In genomic region chr15:100885116-100885515, GRCh38 we compare ENCODE assay signal across 34 cellular contexts. TPM values are rescaled to one million over a fixed set of nuclear protein-coding genes. Genes with fewer than 3 reads are reported as not detected.
"Had no signal": no experiment of that assay in that cellular context is flagged by ENCODE, and none has a peak within 500 bp of the region (broad histone marks: within the 10 kb centered on the region; RNA-seq: fewer than 3 reads in every experiment).

No MANE protein-coding gene starts in this region.

- H3K4me2 ChIP-seq: hepatocyte had no signal

- H3K4me3 ChIP-seq: ascending aorta, breast epithelium, cardiac muscle cell, colonic mucosa, dorsolateral prefrontal cortex, esophagus muscularis mucosa, gastrocnemius medialis, heart right ventricle, hepatocyte had no signal

- H2AFZ ChIP-seq: hepatocyte had no signal

- H3K36me3 ChIP-seq: ascending aorta, breast epithelium, cardiac muscle cell, colonic mucosa, esophagus muscularis mucosa, gastrocnemius medialis, WERI-Rb-1 had no signal

- DNase-seq: activated B cell treated with CpG ODN at 0.5 μM for 24 hours; activated CD4-positive, alpha-beta memory T cell treated with anti-CD3 and anti-CD28 coated beads, Interleukin-2, amount 10 ng/mL, durations not matched to agents 7 days and 5 days; activated CD4-positive, alpha-beta T cell treated with anti-CD3 and anti-CD28 coated beads, Interleukin-2, amount 10 ng/mL, durations not matched to agents 24 days and 14 days; activated CD4-positive, alpha-beta T cell treated with anti-CD3 and anti-CD28 coated beads, Interleukin-2, amount 50 U/mL, for 4 hours; activated CD8-positive, alpha-beta memory T cell treated with anti-CD3 and anti-CD28 coated beads, Interleukin-2, amount 50 U/mL, for 48 hours; activated gamma-delta T cell; activated naive CD4-positive, alpha-beta T cell; activated naive CD4-positive, alpha-beta T cell treated with anti-CD3 and anti-CD28 coated beads, Interleukin-2, amount 10 ng/mL, durations not matched to agents 7 days and 5 days; activated naive CD8-positive, alpha-beta T cell treated with anti-CD3 and anti-CD28 coated beads, Interleukin-2, amount 10 ng/mL, durations not matched to agents 7 days and 5 days; activated T-cell treated with anti-CD3 and anti-CD28 coated beads for 4 hours; activated T-cell treated with anti-CD3 and anti-CD28 coated beads, Interleukin-2, amount 50 U/mL, for 24 hours; activated T-cell treated with anti-CD3 and anti-CD28 coated beads, Interleukin-2, amount 50 U/mL, for 72 hours; central memory CD4-positive, alpha-beta T cell; cerebellar nuclear complex; colonic mucosa; dorsolateral prefrontal cortex; effector memory CD4-positive, alpha-beta T cell; endodermal cell; erythroblast; foreskin keratinocyte; gastrocnemius medialis; glutamatergic neuron; heart right ventricle; T-helper 2 cell; WERI-Rb-1 had no signal

- H3K79me2 ChIP-seq: hepatocyte had no signal

- H3K36me3 Mint-ChIP-seq: activated naive CD4-positive, alpha-beta T cell treated with anti-CD3 and anti-CD28 coated beads, Interleukin-2, amount 10 ng/mL, durations not matched to agents 7 days and 5 days; activated naive CD8-positive, alpha-beta T cell treated with anti-CD3 and anti-CD28 coated beads, Interleukin-2, amount 10 ng/mL, durations not matched to agents 7 days and 5 days; brain had no signal

- H3K4me3 Mint-ChIP-seq: activated B cell treated with CpG ODN at 0.5 μM for 24 hours; activated CD4-positive, alpha-beta memory T cell treated with anti-CD3 and anti-CD28 coated beads, Interleukin-2, amount 10 ng/mL, durations not matched to agents 7 days and 5 days; activated CD4-positive, alpha-beta T cell treated with anti-CD3 and anti-CD28 coated beads, Interleukin-2, amount 10 ng/mL, durations not matched to agents 24 days and 14 days; activated naive CD4-positive, alpha-beta T cell treated with anti-CD3 and anti-CD28 coated beads, Interleukin-2, amount 10 ng/mL, durations not matched to agents 7 days and 5 days; activated naive CD8-positive, alpha-beta T cell treated with anti-CD3 and anti-CD28 coated beads, Interleukin-2, amount 10 ng/mL, durations not matched to agents 7 days and 5 days; activated T-cell treated with anti-CD3 and anti-CD28 coated beads, Interleukin-2, amount 50 U/mL, for 24 hours; activated T-cell treated with anti-CD3 and anti-CD28 coated beads, Interleukin-2, amount 50 U/mL, for 72 hours; brain; endodermal cell had no signal

- H3K9me3 ChIP-seq: ascending aorta, breast epithelium, colonic mucosa, esophagus muscularis mucosa, gastrocnemius medialis, heart right ventricle had no signal

- H3K27ac Mint-ChIP-seq: activated B cell treated with CpG ODN at 0.5 μM for 24 hours; activated CD4-positive, alpha-beta memory T cell treated with anti-CD3 and anti-CD28 coated beads, Interleukin-2, amount 10 ng/mL, durations not matched to agents 7 days and 5 days; activated CD4-positive, alpha-beta T cell treated with anti-CD3 and anti-CD28 coated beads, Interleukin-2, amount 10 ng/mL, durations not matched to agents 24 days and 14 days; activated naive CD4-positive, alpha-beta T cell treated with anti-CD3 and anti-CD28 coated beads, Interleukin-2, amount 10 ng/mL, durations not matched to agents 7 days and 5 days; activated naive CD4-positive, alpha-beta T cell treated with anti-CD3 and anti-CD28 coated beads, Interleukin-2, amount 50 U/mL, for 72 hours; activated naive CD8-positive, alpha-beta T cell treated with anti-CD3 and anti-CD28 coated beads, Interleukin-2, amount 10 ng/mL, durations not matched to agents 7 days and 5 days; activated T-cell treated with anti-CD3 and anti-CD28 coated beads, Interleukin-2, amount 50 U/mL, for 24 hours; activated T-cell treated with anti-CD3 and anti-CD28 coated beads, Interleukin-2, amount 50 U/mL, for 72 hours; brain; endodermal cell had no signal

- H3K27me3 ChIP-seq: breast epithelium, foreskin keratinocyte had no signal

- H3K9me3 Mint-ChIP-seq: activated B cell treated with CpG ODN at 0.5 μM for 24 hours; activated CD4-positive, alpha-beta memory T cell treated with anti-CD3 and anti-CD28 coated beads, Interleukin-2, amount 10 ng/mL, durations not matched to agents 7 days and 5 days; activated CD4-positive, alpha-beta T cell treated with anti-CD3 and anti-CD28 coated beads, Interleukin-2, amount 10 ng/mL, durations not matched to agents 24 days and 14 days; activated naive CD4-positive, alpha-beta T cell treated with anti-CD3 and anti-CD28 coated beads, Interleukin-2, amount 10 ng/mL, durations not matched to agents 7 days and 5 days; activated naive CD4-positive, alpha-beta T cell treated with anti-CD3 and anti-CD28 coated beads, Interleukin-2, amount 50 U/mL, for 72 hours; activated naive CD8-positive, alpha-beta T cell treated with anti-CD3 and anti-CD28 coated beads, Interleukin-2, amount 10 ng/mL, durations not matched to agents 7 days and 5 days; activated T-cell treated with anti-CD3 and anti-CD28 coated beads, Interleukin-2, amount 50 U/mL, for 24 hours; activated T-cell treated with anti-CD3 and anti-CD28 coated beads, Interleukin-2, amount 50 U/mL, for 72 hours; endodermal cell had no signal

- ATAC-seq: activated CD4-positive, CD25-positive, alpha-beta regulatory T cell treated with anti-CD3 and anti-CD28 coated beads, Interleukin-2, amount 50 U/mL, for 24 hours; activated naive CD4-positive, alpha-beta T cell treated with anti-CD3 and anti-CD28 coated beads, Interleukin-2, amount 50 U/mL, for 72 hours; activated T-cell treated with anti-CD3 and anti-CD28 coated beads, Interleukin-2, amount 50 U/mL, for 72 hours; foreskin keratinocyte; gastrocnemius medialis; heart right ventricle had no signal

- H3K4me1 ChIP-seq: colonic mucosa, gastrocnemius medialis had no signal

- H3K27ac ChIP-seq: ascending aorta, breast epithelium, cardiac muscle cell, colonic mucosa, dorsolateral prefrontal cortex, esophagus muscularis mucosa, foreskin keratinocyte, gastrocnemius medialis, heart right ventricle, hepatocyte, WERI-Rb-1 had no signal

RNA-seq across cellular contexts. Expression of gene ALDH1A3, which starts 5.5 kb away (rescaled TPM):
- total RNA-seq: activated B cell treated with CpG ODN at 0.5 μM for 24 hours; activated CD4-positive, alpha-beta memory T cell treated with anti-CD3 and anti-CD28 coated beads, Interleukin-2, amount 10 ng/mL, durations not matched to agents 7 days and 5 days; activated CD4-positive, alpha-beta T cell treated with anti-CD3 and anti-CD28 coated beads, Interleukin-2, amount 10 ng/mL, durations not matched to agents 24 days and 14 days; activated naive CD4-positive, alpha-beta T cell treated with anti-CD3 and anti-CD28 coated beads, Interleukin-2, amount 50 U/mL, for 72 hours; activated naive CD8-positive, alpha-beta T cell treated with anti-CD3 and anti-CD28 coated beads, Interleukin-2, amount 10 ng/mL, durations not matched to agents 7 days and 5 days; cardiac muscle cell; T-helper 1 cell treated with Interleukin-12 subunit alpha and Interleukin-12 subunit beta and Interleukin-4 antibody, amounts not matched to agents 30 ng/mL and 1 ng/mL, for 36 hours had no signal
